In genomic region chr2:212345966-212346365, GRCh38 we compare ENCODE assay signal across 24 cellular contexts.
"Had no signal": no experiment of that assay in that cellular context is flagged by ENCODE, and none has a peak within 500 bp of the region (broad histone marks: within the 10 kb centered on the region; RNA-seq: fewer than 3 reads in every experiment).

No MANE protein-coding gene starts in this region.

- DNase-seq: hippocampal formation; kidney glomerular epithelial cell; left cardiac atrium; mesendoderm; naive B cell; natural killer cell; nephron progenitor cell; occipital lobe; psoas muscle; stimulated activated CD4-positive, alpha-beta T cell treated with anti-CD3 and anti-CD28 coated beads, Interleukin-12 subunit alpha, Interleukin-12 subunit beta, amount 100 ng/mL, for 4 hours; stimulated activated CD4-positive, alpha-beta T cell treated with anti-CD3 and anti-CD28 coated beads, Interleukin-15, amount 100 ng/mL, for 24 hours; stimulated activated CD4-positive, alpha-beta T cell treated with anti-CD3 and anti-CD28 coated beads, Interleukin-4, amount 100 ng/mL, for 24 hours; stimulated activated naive CD4-positive, alpha-beta T cell; uterus had no signal

- H3K4me3 ChIP-seq: lung, neural progenitor cell, psoas muscle, skin epidermis, suprapubic skin, tibial nerve, uterus had no signal

- H3K36me3 ChIP-seq: neural progenitor cell, neutrophil, suprapubic skin, tibial nerve, uterus had no signal

- ATAC-seq: left lobe of liver; natural killer cell; psoas muscle; sciatic nerve; stimulated activated effector memory CD8-positive, alpha-beta T cell treated with anti-CD3 and anti-CD28 coated beads, Interleukin-12 subunit alpha, Interleukin-12 subunit beta, amount 100 ng/mL, for 72 hours had no signal

- H3K27ac ChIP-seq: neural progenitor cell, neutrophil, parathyroid adenoma, psoas muscle, skin epidermis, suprapubic skin, tibial nerve, uterus had no signal

- H3K4me1 ChIP-seq: neural progenitor cell, parathyroid adenoma, psoas muscle, suprapubic skin, tibial nerve, uterus had no signal

- H3K27me3 ChIP-seq: neural progenitor cell, neutrophil, suprapubic skin, tibial nerve, uterus had no signal

- H3K9me3 ChIP-seq: neutrophil, psoas muscle, suprapubic skin, tibial nerve, uterus had no signal
